In genomic region chr17:81955756-81956544, GRCh38 we compare ENCODE assay signal across 1 cellular context.
TF ChIP-seq lines count a peak whose summit lies in the region.

No MANE protein-coding gene starts in this region.

TF ChIP-seq in HepG2, 621 proteins besides CTCF, POLR2A, EP300 and RAD21:
- TF ChIP-seq PRPF4 (IDR thresholded peaks at IDR 0.05; ENCODE audit: low read depth, low read length, poor library complexity, severe bottlenecking) (no peak), SSRP1 (CRISPR knock-in tag; IDR thresholded peaks at IDR 0.05) (peak; percentile 94; the same call in 1 of the 2 replicates), NFIB (CRISPR knock-in tag; IDR thresholded peaks at IDR 0.05; ENCODE audit: borderline replicate concordance) (0 out of 2 replicates have a peak, but pooled peaks have one; percentile 73), RBM22 (optimal IDR thresholded peaks at IDR 0.05; ENCODE audit: low read length) (peak; percentile 96), GABPB1 (CRISPR knock-in tag; IDR thresholded peaks at IDR 0.05) (0 out of 2 replicates have a peak, but pooled peaks have one; percentile 16), PAWR (CRISPR knock-in tag; IDR thresholded peaks at IDR 0.05; ENCODE audit: borderline replicate concordance) (no peak), POLR2AphosphoS2 (IDR thresholded peaks at IDR 0.05; ENCODE audit: low read depth, low read length) (peak; percentile 46; the same call in 1 of the 2 replicates), POGZ (CRISPR knock-in tag; IDR thresholded peaks at IDR 0.05) (no peak), ZNF607 (CRISPR knock-in tag; IDR thresholded peaks at IDR 0.05; ENCODE audit: borderline replicate concordance) (no peak), ZNF770 (CRISPR knock-in tag; IDR thresholded peaks at IDR 0.05) (peak; percentile 30; the same call in 1 of the 2 replicates), SAFB2 (CRISPR knock-in tag; IDR thresholded peaks at IDR 0.05; ENCODE audit: borderline replicate concordance, low read depth) (no peak), ZC3H4 (CRISPR knock-in tag; IDR thresholded peaks at IDR 0.05; ENCODE audit: borderline replicate concordance) (peak; percentile 45; the same call in 1 of the 2 replicates), ZBTB46 (CRISPR knock-in tag; IDR thresholded peaks at IDR 0.05; ENCODE audit: borderline replicate concordance) (0 out of 2 replicates have a peak, but pooled peaks have one; percentile 27), LBX2 (CRISPR knock-in tag; IDR thresholded peaks at IDR 0.05; ENCODE audit: borderline replicate concordance) (peak; percentile 43; the same call in 1 of the 2 replicates), ZNF577 (CRISPR knock-in tag; IDR thresholded peaks at IDR 0.05; ENCODE audit: borderline replicate concordance, low read depth) (no peak), PAF1 (CRISPR knock-in tag; IDR thresholded peaks at IDR 0.05) (peak; percentile 70; the same call in 1 of the 2 replicates), ZNF263 (CRISPR knock-in tag; IDR thresholded peaks at IDR 0.05) (0 out of 2 replicates have a peak, but pooled peaks have one; percentile 30), POLR2G (IDR thresholded peaks at IDR 0.05; ENCODE audit: low read depth, low read length) (peak; percentile 67), POLR2AphosphoS5 (IDR thresholded peaks at IDR 0.05; ENCODE audit: low read depth, low read length) (0 out of 2 replicates have a peak, but pooled peaks have one; percentile 47), TOE1 (CRISPR knock-in tag; IDR thresholded peaks at IDR 0.05) (no peak), ZNF891 (CRISPR knock-in tag; IDR thresholded peaks at IDR 0.05) (no peak), KAT2B (IDR thresholded peaks at IDR 0.05; ENCODE audit: borderline replicate concordance, low read depth, low read length) (peak; percentile 63; the same call in 1 of the 2 replicates), AKAP8 (CRISPR knock-in tag; IDR thresholded peaks at IDR 0.05) (peak; percentile 21; the same call in 1 of the 2 replicates), ZNF18 (CRISPR knock-in tag; IDR thresholded peaks at IDR 0.05; ENCODE audit: insufficient replicate concordance) (no peak), IKZF1 (IDR thresholded peaks at IDR 0.05) (no peak), ARID4A (CRISPR knock-in tag; IDR thresholded peaks at IDR 0.05; ENCODE audit: borderline replicate concordance) (no peak), HIC2 (CRISPR knock-in tag; IDR thresholded peaks at IDR 0.05; ENCODE audit: low read depth) (0 out of 2 replicates have a peak, but pooled peaks have one; percentile 47), HNRNPL (IDR thresholded peaks at IDR 0.05; ENCODE audit: low read depth, low read length) (peak; percentile 62; the same call in 1 of the 2 replicates), DNMT1 (CRISPR knock-in tag; IDR thresholded peaks at IDR 0.05) (0 out of 2 replicates have a peak, but pooled peaks have one; percentile 12), MLXIP (CRISPR knock-in tag; IDR thresholded peaks at IDR 0.05; ENCODE audit: borderline replicate concordance) (no peak)
